In the genomic region with DNA sequence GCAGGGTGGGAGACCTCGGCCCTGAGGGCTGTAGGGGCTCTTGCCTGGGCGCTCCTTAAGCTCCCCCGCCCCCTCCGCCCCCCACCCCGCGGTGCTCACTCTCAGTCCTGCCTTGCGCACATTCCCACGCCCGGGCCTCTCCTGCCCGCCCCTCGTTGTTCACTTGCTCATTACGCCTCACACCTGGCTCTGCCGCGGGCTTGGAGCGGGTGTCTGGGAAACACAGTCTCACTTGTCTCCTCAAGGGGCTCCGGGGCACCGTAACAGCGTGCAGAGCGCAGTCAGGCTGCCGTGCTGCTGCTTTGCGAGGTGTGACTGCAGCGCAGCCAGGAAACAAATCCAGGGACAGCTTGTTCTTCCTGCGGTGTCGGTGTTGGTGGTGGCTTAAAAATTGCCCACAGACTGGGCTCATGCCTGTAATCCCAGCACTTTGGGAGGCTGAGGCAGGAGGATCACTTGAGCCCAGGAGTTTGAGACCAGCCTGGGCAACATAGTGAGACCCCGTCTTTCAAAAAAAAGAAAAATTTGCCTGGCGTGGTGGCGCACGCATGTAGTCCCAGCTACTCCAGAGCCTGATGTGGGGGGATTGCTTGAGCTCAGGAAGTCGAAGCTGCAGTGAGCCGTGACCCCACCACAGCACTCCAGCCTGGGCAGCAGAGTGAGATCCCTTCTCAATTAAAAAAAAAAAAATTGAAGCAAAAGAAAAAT, we compare ENCODE assay signal across 10 cellular contexts. TPM values are rescaled to one million over a fixed set of nuclear protein-coding genes. Genes with fewer than 3 reads are reported as not detected.
DNase-seq lines count a peak whose midpoint lies in the region; ATAC-seq, FAIRE-seq and TF ChIP-seq lines count a peak whose summit lies in the region.
"Had no signal": no experiment of that assay in that cellular context is flagged by ENCODE, and none has a peak within 500 bp of the region (broad histone marks: within the 10 kb centered on the region; RNA-seq: fewer than 3 reads in every experiment).

No MANE protein-coding gene starts in this region.

- H3K9me3 ChIP-seq in psoas muscle, result no peaks in the 10 kb centered on the region

- WGBS in psoas muscle, 3 donors, result 19 to 21% (median 20%) methylated on average over 27 to 30 of the region's 30 CpGs

- no peak for TF ChIP-seq CTCF in psoas muscle (IDR thresholded peaks at IDR 0.05)

- H3K27ac ChIP-seq in psoas muscle, result no peak overlapping the region

- ATAC-seq in psoas muscle, result peak in 2 of 4 donors; percentile 17 to 38
- ATAC-seq in HG03469 (IDR thresholded peaks at IDR 0.05; ENCODE audit: unreplicated experiment), result no peak

- DNase-seq in DMS153 (lab: John Stamatoyannopoulos, UW) (peak; percentile 32), DMS153 treated with DMSO at 0.1 percent for 48 hours (lab: John Stamatoyannopoulos, UW; ENCODE audit: unreplicated experiment) (no peak), NCI-H510A treated with DMSO at 0.1 percent for 48 hours (lab: John Stamatoyannopoulos, UW) (peak; percentile 40), germinal center (ENCODE audit: low spot score) (peak; percentile 24), psoas muscle (peak; percentile 13 to 33), RCC 7860 (ENCODE audit: low spot score) (no peak), AML-193 (lab: John Stamatoyannopoulos, UW) (no peak)

- H3K36me3 ChIP-seq in psoas muscle (ENCODE audit: insufficient read depth in 1 of 2, low read depth in 1 of 2), result no peaks in the 10 kb centered on the region

- peaks cover 4% of the 10 kb centered on the region for H3K4me1 ChIP-seq in psoas muscle

- intact Hi-C loops in psoas muscle (cut with DNase I), result no loop called here

- FAIRE-seq in RCC 7860 (lab: Jason Lieb, UNC), result no peak
- FAIRE-seq: A204.1 had no signal

- peak overlapping the region; percentile 61 for H3K4me3 ChIP-seq in psoas muscle

- peaks cover 0 to 61% (median 23%) of the 10 kb centered on the region in 3 donors for H3K27me3 ChIP-seq in psoas muscle (ENCODE audit: insufficient read depth in 3 of 3, low read length in 2 of 3)

RNA-seq across cellular contexts. Expression of gene NPBWR2, which starts 4.6 kb away (rescaled TPM):
- total RNA-seq in psoas muscle, result not detected
- polyA plus RNA-seq in psoas muscle, result not detected
- total RNA-seq: renal cortical epithelial cell had no signal

RNA-seq across cellular contexts. Expression of gene LKAAEAR1, which starts 18.6 kb away (rescaled TPM):
- total RNA-seq in psoas muscle, result not detected
- polyA plus RNA-seq in psoas muscle, result not detected
- total RNA-seq: renal cortical epithelial cell had no signal

RNA-seq across cellular contexts. Expression of gene OPRL1, which starts 22.9 kb away (rescaled TPM):
- under 1 TPM; 0.17 to 0.94 (median 0.21) TPM for total RNA-seq in psoas muscle
- under 1 TPM; 0.03 to 0.08 (median 0.08) TPM for polyA plus RNA-seq in psoas muscle

RNA-seq across cellular contexts. Expression of gene RGS19, which starts 23.5 kb away (rescaled TPM):
- total RNA-seq in psoas muscle, result 1 to 10 TPM; 2.0 to 3.5 (median 2.4) TPM
- polyA plus RNA-seq in psoas muscle, result 1 to 10 TPM; 3.7 to 5.7 (median 3.8) TPM

RNA-seq across cellular contexts. Expression of gene TCEA2, which starts 39.8 kb away (rescaled TPM):
- total RNA-seq in psoas muscle, result 10 to 100 TPM; 30.2 to 43.4 (median 37.6) TPM
- 10 to 100 TPM; 15.1 to 24.9 (median 15.6) TPM for polyA plus RNA-seq in psoas muscle

Comparison
In these comparisons a context has a peak if more than half of its experiments do, and no peak if none do; other contexts are left out.
1. DNase-seq: peak in DMS153 (single experiment), NCI-H510A treated with DMSO at 0.1 percent for 48 hours (single experiment), germinal center (single experiment) and psoas muscle (2 of 2); none in DMS153 treated with DMSO at 0.1 percent for 48 hours (single experiment), RCC 7860 (single experiment) and AML-193 (0 of 2).